ENCODE assay signal across 17 cellular contexts in genomic region chr4:77142642-77143020, GRCh38.
"Had no signal": no experiment of that assay in that cellular context is flagged by ENCODE, and none has a peak within 500 bp of the region (broad histone marks: within the 10 kb centered on the region; RNA-seq: fewer than 3 reads in every experiment).

No MANE protein-coding gene starts in this region.

- DNase-seq: activated CD8-positive, alpha-beta memory T cell treated with anti-CD3 and anti-CD28 coated beads, Interleukin-2, amount 50 U/mL, for 4 hours; activated CD8-positive, alpha-beta T cell treated with anti-CD3 and anti-CD28 coated beads for 36 hours; activated naive CD4-positive, alpha-beta T cell treated with Interleukin-2 at 50 U/mL for 16 hours; activated naive CD8-positive, alpha-beta T cell treated with anti-CD3 and anti-CD28 coated beads, Interleukin-2, amount 50 U/mL, for 24 hours; activated T-cell treated with anti-CD3 and anti-CD28 coated beads, Interleukin-2, amount 50 U/mL, for 72 hours; effector CD4-positive, alpha-beta T cell; gastrocnemius medialis; hippocampal formation; naive thymus-derived CD8-positive, alpha-beta T cell; occipital lobe; stimulated activated CD4-positive, alpha-beta T cell treated with anti-CD3 and anti-CD28 coated beads, Interleukin-4, amount 100 ng/mL, for 4 hours; stomach; SW 1271; T-helper 9 cell had no signal

- H3K27me3 Mint-ChIP-seq: activated CD8-positive, alpha-beta T cell treated with anti-CD3 and anti-CD28 coated beads for 36 hours; activated naive CD8-positive, alpha-beta T cell treated with anti-CD3 and anti-CD28 coated beads, Interleukin-2, amount 50 U/mL, for 24 hours; naive thymus-derived CD8-positive, alpha-beta T cell had no signal

- ATAC-seq: activated CD8-positive, alpha-beta T cell treated with anti-CD3 and anti-CD28 coated beads for 36 hours; activated naive CD8-positive, alpha-beta T cell treated with anti-CD3 and anti-CD28 coated beads, Interleukin-2, amount 50 U/mL, for 24 hours; activated T-cell treated with anti-CD3 and anti-CD28 coated beads, Interleukin-2, amount 50 U/mL, for 72 hours; naive thymus-derived CD8-positive, alpha-beta T cell had no signal

- H3K36me3 Mint-ChIP-seq: naive thymus-derived CD8-positive, alpha-beta T cell had no signal

- H3K9me3 Mint-ChIP-seq: activated CD8-positive, alpha-beta T cell treated with anti-CD3 and anti-CD28 coated beads for 36 hours; activated naive CD8-positive, alpha-beta T cell treated with anti-CD3 and anti-CD28 coated beads, Interleukin-2, amount 50 U/mL, for 24 hours; activated T-cell treated with anti-CD3 and anti-CD28 coated beads, Interleukin-2, amount 50 U/mL, for 72 hours; naive thymus-derived CD8-positive, alpha-beta T cell had no signal

- H3K4me3 Mint-ChIP-seq: activated CD8-positive, alpha-beta T cell treated with anti-CD3 and anti-CD28 coated beads for 36 hours; activated naive CD8-positive, alpha-beta T cell treated with anti-CD3 and anti-CD28 coated beads, Interleukin-2, amount 50 U/mL, for 24 hours; naive thymus-derived CD8-positive, alpha-beta T cell had no signal

- H3K27me3 ChIP-seq: gastrocnemius medialis, stomach had no signal

- H3K4me3 ChIP-seq: coronary artery, skin epidermis, stomach, thoracic aorta had no signal

- H3K27ac ChIP-seq: coronary artery, gastrocnemius medialis, stomach, thoracic aorta had no signal

- H3K9me3 ChIP-seq: gastrocnemius medialis, stomach, thoracic aorta had no signal

- H3K36me3 ChIP-seq: gastrocnemius medialis, stomach, thoracic aorta had no signal

- H3K27ac Mint-ChIP-seq: activated naive CD8-positive, alpha-beta T cell treated with anti-CD3 and anti-CD28 coated beads, Interleukin-2, amount 50 U/mL, for 24 hours; activated T-cell treated with anti-CD3 and anti-CD28 coated beads, Interleukin-2, amount 50 U/mL, for 72 hours; naive thymus-derived CD8-positive, alpha-beta T cell had no signal
